Comparison of ENCODE assay signal across 1 cellular context in genomic region chr17:2087597-2088211, GRCh38.
TF ChIP-seq lines count a peak whose summit lies in the region.

No MANE protein-coding gene starts in this region.

TF ChIP-seq in GM23338, 12 proteins besides CTCF, POLR2A, EP300 and RAD21 (continued from another document):
- TF ChIP-seq ZNF462 (CRISPR knock-in tag; IDR thresholded peaks at IDR 0.05) (no peak), ZNF331 (CRISPR knock-in tag; IDR thresholded peaks at IDR 0.05; ENCODE audit: low read depth) (no peak), EZH2phosphoT487 (IDR thresholded peaks at IDR 0.05; ENCODE audit: unreplicated experiment) (no peak), JUNB (IDR thresholded peaks at IDR 0.05; ENCODE audit: unreplicated experiment) (no peak), NANOG (IDR thresholded peaks at IDR 0.05; ENCODE audit: borderline replicate concordance) (no peak)
